28 cellular contexts compared by ENCODE assay signal in genomic region chr17:60757437-60757836, GRCh38.
"Had no signal": no experiment of that assay in that cellular context is flagged by ENCODE, and none has a peak within 500 bp of the region (broad histone marks: within the 10 kb centered on the region; RNA-seq: fewer than 3 reads in every experiment).

No MANE protein-coding gene starts in this region.

- DNase-seq: colonic mucosa; cortex of kidney; dermis blood vessel endothelial cell; dorsolateral prefrontal cortex; effector CD4-positive, alpha-beta T cell; effector CD8-positive, alpha-beta T cell; effector memory CD4-positive, alpha-beta T cell; effector memory CD8-positive, alpha-beta T cell; endodermal cell; erythroblast; esophagus squamous epithelium; foreskin fibroblast; foreskin keratinocyte; foreskin melanocyte; gastrocnemius medialis; glutamatergic neuron; head of caudate nucleus; heart left ventricle; heart right ventricle had no signal

- H3K36me3 ChIP-seq: colonic mucosa, esophagus squamous epithelium, gastrocnemius medialis had no signal

- H3K27me3 ChIP-seq: colonic mucosa, dorsolateral prefrontal cortex, esophagus muscularis mucosa, esophagus squamous epithelium, foreskin keratinocyte, gastrocnemius medialis, gastroesophageal sphincter, heart left ventricle, heart right ventricle had no signal

- FAIRE-seq: colon, endometrium, endothelial cell of umbilical vein, frontal cortex had no signal

- H3K4me1 ChIP-seq: colonic mucosa, esophagus muscularis mucosa, esophagus squamous epithelium, foreskin keratinocyte, gastrocnemius medialis, gastroesophageal sphincter, heart left ventricle, heart right ventricle had no signal

- ATAC-seq: effector memory CD8-positive, alpha-beta T cell; esophagus mucosa; foreskin keratinocyte; gastrocnemius medialis; gastroesophageal sphincter; heart left ventricle; heart right ventricle had no signal

- H3K4me3 ChIP-seq: colonic mucosa, coronary artery, dorsolateral prefrontal cortex, esophagus muscularis mucosa, esophagus squamous epithelium, gastrocnemius medialis, gastroesophageal sphincter, heart left ventricle, heart right ventricle had no signal

- H3K9me3 ChIP-seq: colonic mucosa, esophagus squamous epithelium, gastrocnemius medialis had no signal

- H3K27ac ChIP-seq: colonic mucosa, coronary artery, dorsolateral prefrontal cortex, epithelial cell of prostate, esophagus muscularis mucosa, esophagus squamous epithelium, foreskin keratinocyte, gastrocnemius medialis, gastroesophageal sphincter, heart left ventricle, heart right ventricle had no signal
